In the genomic region with DNA sequence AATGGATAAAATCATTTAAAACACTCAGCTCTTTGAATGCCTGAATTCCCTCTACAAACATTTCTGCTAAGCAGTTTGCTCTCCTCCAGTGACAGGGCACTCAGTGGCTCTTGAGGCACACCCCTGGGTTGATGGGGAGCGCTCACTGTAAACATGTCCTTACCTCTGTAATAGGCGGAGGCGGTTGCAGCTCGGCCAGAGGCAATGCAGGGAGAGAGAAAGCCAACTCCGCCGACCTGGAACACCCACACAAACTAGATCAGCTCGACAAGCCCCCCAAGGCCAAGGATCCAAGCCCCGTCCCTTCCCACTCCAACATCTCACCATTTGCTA, we compare ENCODE assay signal across 8 cellular contexts. TPM values are rescaled to one million over a fixed set of nuclear protein-coding genes. Genes with fewer than 3 reads are reported as not detected.
DNase-seq lines count a peak whose midpoint lies in the region; ATAC-seq and TF ChIP-seq lines count a peak whose summit lies in the region.

No MANE protein-coding gene starts in this region.

- POLR2A ChIA-PET in GM10248 (lab: Yijun Ruan, JAX): interaction anchor here (1.0 kb wide), 1 partner anchor 27 kb away, joined by 4 read pairs; no protein-coding TSS in a partner anchor

- CTCF ChIA-PET in GM10248 (lab: Yijun Ruan, JAX): interaction anchor here (1.5 to 3.3 kb wide), 8 partner anchors 11 to 237 kb away, joined by 3 to 16 read pairs (median 5); a partner anchor contains a TSS

- ATAC-seq in GM21576 (IDR thresholded peaks at IDR 0.05; ENCODE audit: unreplicated experiment): peak; percentile 10
- peak; percentile 47 for ATAC-seq in mucosa of descending colon

- TF ChIP-seq CTCF in GM10248 (IDR thresholded peaks at IDR 0.05; ENCODE audit: control extremely low read depth, extremely low read depth, low read depth, missing control alignments) (no peak), NB4 (IDR thresholded peaks at IDR 0.05; ENCODE audit: low read depth, low read length) (no peak), mucosa of descending colon (IDR thresholded peaks at IDR 0.05) (no peak)

- intact Hi-C loops in mucosa of descending colon (cut with DNase I, micrococcal nuclease): no loop called here

- DNase-seq in GM10248 (ENCODE audit: extremely low spot score) (peak; percentile 31), NB4 (ENCODE audit: low read depth) (no peak), dermis blood vessel endothelial cell (peak; percentile 30), mucosa of descending colon (peak in 1 of 3 donors; percentile 52), MV-4-11 (lab: John Stamatoyannopoulos, UW) (no peak), HK-2 (ENCODE audit: unreplicated experiment) (no peak), NCI-H1105 (lab: John Stamatoyannopoulos, UW) (no peak)

- H3K36me3 ChIP-seq in mucosa of descending colon (ENCODE audit: low read depth): no peaks in the 10 kb centered on the region

- H3K4me3 ChIP-seq in NB4 (ENCODE audit: low read depth, low read length) (peak overlapping the region; percentile 100), mucosa of descending colon (peak overlapping the region; percentile 63)

- H3K9me3 ChIP-seq in mucosa of descending colon: no peaks in the 10 kb centered on the region

- peaks cover 14% of the 10 kb centered on the region for H3K4me1 ChIP-seq in mucosa of descending colon (ENCODE audit: low read depth)

- TF ChIP-seq POLR2A in NB4 (IDR thresholded peaks at IDR 0.05; ENCODE audit: extremely low read depth, insufficient read length): no peak

RNA-seq across cellular contexts. Expression of a gene that starts 0.3 kb away (rescaled TPM):
- total RNA-seq in dermis blood vessel endothelial cell: 34.0 and 35.6 TPM in 2 replicates
- total RNA-seq in mucosa of descending colon: 10 to 100 TPM; 19.3 to 22.2 (median 21.9) TPM

RNA-seq across cellular contexts. Expression of a gene that starts 33.9 kb away (rescaled TPM):
- total RNA-seq in dermis blood vessel endothelial cell (18.9 and 109 TPM in 2 replicates), mucosa of descending colon (10 to 100 TPM in 1 of 3 donors, 1 to 10 TPM in 2; 1.4 to 12.9 (median 2.8) TPM)

RNA-seq across cellular contexts. Expression of a gene that starts 34.4 kb away (rescaled TPM):
- total RNA-seq in dermis blood vessel endothelial cell: 31.7 and 40.1 TPM in 2 replicates
- total RNA-seq in mucosa of descending colon: 10 to 100 TPM; 42.6 to 58.5 (median 57.3) TPM

Comparison
In these comparisons a context has a peak if more than half of its experiments do, and no peak if none do; other contexts are left out.
1. DNase-seq: peak in GM10248 (single experiment) and dermis blood vessel endothelial cell (single experiment); none in NB4 (single experiment), MV-4-11 (single experiment), HK-2 (single experiment) and NCI-H1105 (single experiment).